In genomic region chr12:122225683-122226365, GRCh38 we compare ENCODE assay signal across 1 cellular context.
A peak's percentile ranks its signal among the peaks of the same experiment; 100 is the strongest.
TF ChIP-seq lines count a peak whose summit lies in the region.

Gene DIABLO (minus strand): TSS chr12:122226052. CDS start chr12:122226014, 38 bp downstream.

TF ChIP-seq in K562, 482 proteins besides CTCF, POLR2A, EP300 and RAD21 (continued from another document and continues in another):
- no peak for TF ChIP-seq PBX2 (CRISPR knock-in tag; IDR thresholded peaks at IDR 0.05; ENCODE audit: low read depth)
- TF ChIP-seq PBX2 (tag; conservative IDR thresholded peaks at IDR 0.05; ENCODE audit: low read depth): no peak
- TF ChIP-seq RBFOX2 (IDR thresholded peaks at IDR 0.05; ENCODE audit: low read depth, low read length): peak; percentile 98
- TF ChIP-seq ZNF140 (CRISPR knock-in tag; IDR thresholded peaks at IDR 0.05): no peak
- TF ChIP-seq PCBP2 (IDR thresholded peaks at IDR 0.05; ENCODE audit: low read depth, low read length, poor library complexity, severe bottlenecking): no peak
- peak; percentile 91 for TF ChIP-seq ZNF431 (CRISPR knock-in tag; IDR thresholded peaks at IDR 0.05)
- TF ChIP-seq SIN3A (IDR thresholded peaks at IDR 0.05; ENCODE audit: borderline replicate concordance in 2 of 2, control insufficient read depth in 1 of 2, low read depth in 2 of 2, low read length in 2 of 2): peak; percentile 71 to 80; a peak in 2 of 4 replicates
- TF ChIP-seq SOX6 (IDR thresholded peaks at IDR 0.05): peak; percentile 11; the same call in 1 of the 2 replicates
- TF ChIP-seq, protein P1, sequence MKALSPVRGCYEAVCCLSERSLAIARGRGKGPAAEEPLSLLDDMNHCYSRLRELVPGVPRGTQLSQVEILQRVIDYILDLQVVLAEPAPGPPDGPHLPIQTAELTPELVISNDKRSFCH (CRISPR knock-in tag; IDR thresholded peaks at IDR 0.05): no peak
- TF ChIP-seq, protein P1 (tag; IDR thresholded peaks at IDR 0.05): peak; percentile 16; the same call in 1 of the 2 replicates
- TF ChIP-seq BMI1 (IDR thresholded peaks at IDR 0.05; ENCODE audit: low read length): no peak
- TF ChIP-seq JUNB (CRISPR knock-in tag; conservative IDR thresholded peaks at IDR 0.05): no peak
- TF ChIP-seq CGGBP1 (CRISPR knock-in tag; IDR thresholded peaks at IDR 0.05): no peak
- TF ChIP-seq CREB1 (IDR thresholded peaks at IDR 0.05): peak; percentile 97
- peak; percentile 97 for TF ChIP-seq CREB1 (CRISPR knock-in tag; IDR thresholded peaks at IDR 0.05)
- TF ChIP-seq NRF1 (conservative IDR thresholded peaks at IDR 0.05 in 1 of 2, IDR thresholded peaks at IDR 0.05 in 1 of 2): peak; percentile 91 to 93
- no peak for TF ChIP-seq KDM1A (IDR thresholded peaks at IDR 0.05)
- no peak for TF ChIP-seq ZNF232 (CRISPR knock-in tag; IDR thresholded peaks at IDR 0.05)
- no peak for TF ChIP-seq SP2 (IDR thresholded peaks at IDR 0.05; ENCODE audit: extremely low read depth, low read depth, low read length, poor library complexity, severe bottlenecking)
- no peak for TF ChIP-seq CEBPB (tag; IDR thresholded peaks at IDR 0.05)
- TF ChIP-seq MAZ (CRISPR knock-in tag; conservative IDR thresholded peaks at IDR 0.05 in 1 of 2, IDR thresholded peaks at IDR 0.05 in 1 of 2): peak; percentile 82 to 94
- TF ChIP-seq, protein P2, sequence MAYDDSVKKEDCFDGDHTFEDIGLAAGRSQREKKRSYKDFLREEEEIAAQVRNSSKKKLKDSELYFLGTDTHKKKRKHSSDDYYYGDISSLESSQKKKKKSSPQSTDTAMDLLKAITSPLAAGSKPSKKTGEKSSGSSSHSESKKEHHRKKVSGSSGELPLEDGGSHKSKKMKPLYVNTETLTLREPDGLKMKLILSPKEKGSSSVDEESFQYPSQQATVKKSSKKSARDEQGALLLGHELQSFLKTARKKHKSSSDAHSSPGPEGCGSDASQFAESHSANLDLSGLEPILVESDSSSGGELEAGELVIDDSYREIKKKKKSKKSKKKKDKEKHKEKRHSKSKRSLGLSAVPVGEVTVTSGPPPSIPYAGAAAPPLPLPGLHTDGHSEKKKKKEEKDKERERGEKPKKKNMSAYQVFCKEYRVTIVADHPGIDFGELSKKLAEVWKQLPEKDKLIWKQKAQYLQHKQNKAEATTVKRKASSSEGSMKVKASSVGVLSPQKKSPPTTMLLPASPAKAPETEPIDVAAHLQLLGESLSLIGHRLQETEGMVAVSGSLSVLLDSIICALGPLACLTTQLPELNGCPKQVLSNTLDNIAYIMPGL (CRISPR knock-in tag; IDR thresholded peaks at IDR 0.05): no peak
- TF ChIP-seq SRSF3 (IDR thresholded peaks at IDR 0.05; ENCODE audit: insufficient read depth, low read length): no peak
- no peak for TF ChIP-seq FOXJ2 (tag; IDR thresholded peaks at IDR 0.05)
- no peak for TF ChIP-seq MAFF (IDR thresholded peaks at IDR 0.05; ENCODE audit: low read length)
- TF ChIP-seq NFRKB (IDR thresholded peaks at IDR 0.05; ENCODE audit: low read depth): peak; percentile 47; the same call in 1 of the 2 replicates
- TF ChIP-seq ZNF3 (CRISPR knock-in tag; IDR thresholded peaks at IDR 0.05): no peak
- TF ChIP-seq, protein P3, sequence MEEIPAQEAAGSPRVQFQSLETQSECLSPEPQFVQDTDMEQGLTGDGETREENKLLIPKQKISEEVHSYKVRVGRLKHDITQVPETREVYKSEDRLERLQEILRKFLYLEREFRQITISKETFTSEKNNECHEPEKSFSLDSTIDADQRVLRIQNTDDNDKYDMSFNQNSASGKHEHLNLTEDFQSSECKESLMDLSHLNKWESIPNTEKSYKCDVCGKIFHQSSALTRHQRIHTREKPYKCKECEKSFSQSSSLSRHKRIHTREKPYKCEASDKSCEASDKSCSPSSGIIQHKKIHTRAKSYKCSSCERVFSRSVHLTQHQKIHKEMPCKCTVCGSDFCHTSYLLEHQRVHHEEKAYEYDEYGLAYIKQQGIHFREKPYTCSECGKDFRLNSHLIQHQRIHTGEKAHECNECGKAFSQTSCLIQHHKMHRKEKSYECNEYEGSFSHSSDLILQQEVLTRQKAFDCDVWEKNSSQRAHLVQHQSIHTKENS (CRISPR knock-in tag; IDR thresholded peaks at IDR 0.05): no peak
- peak; percentile 81 for TF ChIP-seq HNRNPLL (IDR thresholded peaks at IDR 0.05; ENCODE audit: low read depth, low read length, poor library complexity, severe bottlenecking)
- TF ChIP-seq MTA3 (IDR thresholded peaks at IDR 0.05; ENCODE audit: borderline replicate concordance): peak; percentile 66; the same call in 1 of the 2 replicates
- peak; percentile 98 for TF ChIP-seq GABPA (tag; conservative IDR thresholded peaks at IDR 0.05; ENCODE audit: low read depth)
- peak; percentile 46; the same call in 1 of the 2 replicates for TF ChIP-seq ESRRA (IDR thresholded peaks at IDR 0.05; ENCODE audit: borderline replicate concordance, low read depth)
- no peak for TF ChIP-seq CSDE1 (IDR thresholded peaks at IDR 0.05)
- peak; percentile 78; the same call in 1 of the 2 replicates for TF ChIP-seq ERF (CRISPR knock-in tag; IDR thresholded peaks at IDR 0.05)
- peak; percentile 69 for TF ChIP-seq DACH1 (IDR thresholded peaks at IDR 0.05; ENCODE audit: partially characterized antibody)
- TF ChIP-seq, protein P4, sequence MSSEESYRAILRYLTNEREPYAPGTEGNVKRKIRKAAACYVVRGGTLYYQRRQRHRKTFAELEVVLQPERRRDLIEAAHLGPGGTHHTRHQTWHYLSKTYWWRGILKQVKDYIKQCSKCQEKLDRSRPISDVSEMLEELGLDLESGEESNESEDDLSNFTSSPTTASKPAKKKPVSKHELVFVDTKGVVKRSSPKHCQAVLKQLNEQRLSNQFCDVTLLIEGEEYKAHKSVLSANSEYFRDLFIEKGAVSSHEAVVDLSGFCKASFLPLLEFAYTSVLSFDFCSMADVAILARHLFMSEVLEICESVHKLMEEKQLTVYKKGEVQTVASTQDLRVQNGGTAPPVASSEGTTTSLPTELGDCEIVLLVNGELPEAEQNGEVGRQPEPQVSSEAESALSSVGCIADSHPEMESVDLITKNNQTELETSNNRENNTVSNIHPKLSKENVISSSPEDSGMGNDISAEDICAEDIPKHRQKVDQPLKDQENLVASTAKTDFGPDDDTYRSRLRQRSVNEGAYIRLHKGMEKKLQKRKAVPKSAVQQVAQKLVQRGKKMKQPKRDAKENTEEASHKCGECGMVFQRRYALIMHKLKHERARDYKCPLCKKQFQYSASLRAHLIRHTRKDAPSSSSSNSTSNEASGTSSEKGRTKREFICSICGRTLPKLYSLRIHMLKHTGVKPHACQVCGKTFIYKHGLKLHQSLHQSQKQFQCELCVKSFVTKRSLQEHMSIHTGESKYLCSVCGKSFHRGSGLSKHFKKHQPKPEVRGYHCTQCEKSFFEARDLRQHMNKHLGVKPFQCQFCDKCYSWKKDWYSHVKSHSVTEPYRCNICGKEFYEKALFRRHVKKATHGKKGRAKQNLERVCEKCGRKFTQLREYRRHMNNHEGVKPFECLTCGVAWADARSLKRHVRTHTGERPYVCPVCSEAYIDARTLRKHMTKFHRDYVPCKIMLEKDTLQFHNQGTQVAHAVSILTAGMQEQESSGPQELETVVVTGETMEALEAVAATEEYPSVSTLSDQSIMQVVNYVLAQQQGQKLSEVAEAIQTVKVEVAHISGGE (CRISPR knock-in tag; IDR thresholded peaks at IDR 0.05): peak in 2 of 3 experiments; percentile 40 to 62; a peak in 3 of 6 replicates
- no peak for TF ChIP-seq ZNF696 (CRISPR knock-in tag; conservative IDR thresholded peaks at IDR 0.05)
- no peak for TF ChIP-seq SREBF2 (CRISPR knock-in tag; IDR thresholded peaks at IDR 0.05)
- peak; percentile 8; the same call in 1 of the 2 replicates for TF ChIP-seq CBFA2T3 (IDR thresholded peaks at IDR 0.05)
- TF ChIP-seq EWSR1 (IDR thresholded peaks at IDR 0.05; ENCODE audit: borderline replicate concordance, low read depth, partially characterized antibody): no peak
- TF ChIP-seq ZNF780A (CRISPR knock-in tag; IDR thresholded peaks at IDR 0.05): no peak
- no peak for TF ChIP-seq ZNF143 (CRISPR knock-in tag; IDR thresholded peaks at IDR 0.05)
- no peak for TF ChIP-seq ZNF707 (CRISPR knock-in tag; conservative IDR thresholded peaks at IDR 0.05)
- TF ChIP-seq ZNF23 (CRISPR knock-in tag; IDR thresholded peaks at IDR 0.05): no peak
- TF ChIP-seq CHD7 (IDR thresholded peaks at IDR 0.05; ENCODE audit: low read depth, low read length): no peak
- TF ChIP-seq NFE2 (IDR thresholded peaks at IDR 0.05; ENCODE audit: low read depth): peak; percentile 30; the same call in 1 of the 2 replicates
- peak; percentile 83 for TF ChIP-seq MBD2 (IDR thresholded peaks at IDR 0.05; ENCODE audit: borderline replicate concordance, low read depth)
